ENCODE assay signal across 9 cellular contexts in the genomic region with DNA sequence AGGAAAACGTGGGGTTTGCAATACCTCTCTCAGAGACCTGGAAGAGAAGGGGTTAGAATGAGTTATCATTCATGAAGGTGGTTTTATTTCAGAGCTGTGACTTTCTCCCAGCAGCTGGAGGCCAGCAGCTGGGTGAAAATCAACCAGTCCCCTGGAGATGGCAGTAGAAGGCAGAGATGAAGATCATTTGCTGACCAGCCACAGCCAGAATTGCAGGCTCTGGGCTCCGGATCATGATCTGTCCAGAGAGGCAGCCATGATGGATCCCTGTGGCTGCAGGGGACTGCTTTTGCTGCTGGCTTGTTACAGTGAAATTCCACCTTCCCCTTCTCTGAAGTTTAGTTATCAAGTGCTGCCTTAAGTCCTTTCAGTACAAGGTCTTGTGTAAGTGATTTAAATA. TPM values are rescaled to one million over a fixed set of nuclear protein-coding genes. Genes with fewer than 3 reads are reported as not detected.
A peak's percentile ranks its signal among the peaks of the same experiment; 100 is the strongest.
DNase-seq lines count a peak whose midpoint lies in the region; ATAC-seq and TF ChIP-seq lines count a peak whose summit lies in the region.
"Had no signal": no experiment of that assay in that cellular context is flagged by ENCODE, and none has a peak within 500 bp of the region (broad histone marks: within the 10 kb centered on the region; RNA-seq: fewer than 3 reads in every experiment).

No MANE protein-coding gene starts in this region.

- H3K27ac Mint-ChIP-seq in CD4-positive, alpha-beta memory T cell = no peak overlapping the region
- no peak overlapping the region for H3K27ac Mint-ChIP-seq in CD8-positive, alpha-beta T cell

- H3K36me3 ChIP-seq in CD4-positive, alpha-beta memory T cell (ENCODE audit: insufficient read depth, low read length) = no peaks in the 10 kb centered on the region
- H3K36me3 ChIP-seq in CD8-positive, alpha-beta T cell (ENCODE audit: insufficient read depth, low read length) = no peaks in the 10 kb centered on the region

- no peaks in the 10 kb centered on the region for H3K27me3 ChIP-seq in CD4-positive, alpha-beta memory T cell (ENCODE audit: insufficient read depth, low read length)
- no peaks in the 10 kb centered on the region for H3K27me3 ChIP-seq in CD8-positive, alpha-beta T cell (ENCODE audit: insufficient read depth, low read length)

- ATAC-seq in CD8-positive, alpha-beta T cell = no peak

- intact Hi-C loops in CD4-positive, alpha-beta memory T cell (cut with micrococcal nuclease) = no loop called here
- intact Hi-C loops in CD8-positive, alpha-beta T cell (cut with DNase I, micrococcal nuclease) = no loop called here
- intact Hi-C loops in cardiac septum (cut with DNase I) = no loop called here

- H3K4me1 Mint-ChIP-seq in CD4-positive, alpha-beta memory T cell = no peaks in the 10 kb centered on the region
- no peaks in the 10 kb centered on the region for H3K4me1 Mint-ChIP-seq in CD8-positive, alpha-beta T cell (ENCODE audit: low read depth)

- H3K27me3 Mint-ChIP-seq in CD4-positive, alpha-beta memory T cell = no peaks in the 10 kb centered on the region
- no peaks in the 10 kb centered on the region for H3K27me3 Mint-ChIP-seq in CD8-positive, alpha-beta T cell (ENCODE audit: low read depth)

- H3K27ac ChIP-seq in CD4-positive, alpha-beta memory T cell (ENCODE audit: low read depth, low read length) = no peak overlapping the region
- no peak overlapping the region for H3K27ac ChIP-seq in CD8-positive, alpha-beta T cell (ENCODE audit: low read depth, low read length)

- H3K4me3 ChIP-seq in CD4-positive, alpha-beta memory T cell (ENCODE audit: low read length in 2 of 2) = no peak overlapping the region
- no peak overlapping the region for H3K4me3 ChIP-seq in CD8-positive, alpha-beta T cell (ENCODE audit: low read depth, low read length)

- no peaks in the 10 kb centered on the region for H3K4me1 ChIP-seq in CD4-positive, alpha-beta memory T cell (ENCODE audit: insufficient read depth, low read length)
- H3K4me1 ChIP-seq in CD8-positive, alpha-beta T cell (ENCODE audit: insufficient read depth, low read length) = no peaks in the 10 kb centered on the region

- H3K9me3 Mint-ChIP-seq in CD4-positive, alpha-beta memory T cell = peaks cover 0 to 6% (median 0%) of the 10 kb centered on the region in 8 donors
- H3K9me3 Mint-ChIP-seq in CD8-positive, alpha-beta T cell = no peaks in the 10 kb centered on the region

- DNase-seq in ACHN = peak; percentile 25
- peak; percentile 21 for DNase-seq in HK-2 (ENCODE audit: unreplicated experiment)
- DNase-seq in amniotic epithelial cell (ENCODE audit: low read depth) = peak; percentile 51
- peak; percentile 50 for DNase-seq in kidney tubule cell (ENCODE audit: low spot score)
- no peak for DNase-seq in CD4-positive, alpha-beta memory T cell
- no peak for DNase-seq in CD8-positive, alpha-beta T cell
- DNase-seq in hippocampal formation (lab: John Stamatoyannopoulos, UW) = no peak
- DNase-seq in cardiac septum (ENCODE audit: low spot score) = no peak
- DNase-seq: activated CD4-positive, alpha-beta T cell treated with anti-CD3 and anti-CD28 coated beads, Interleukin-2, amount 50 U/mL, for 4 hours had no signal

- POLR2A ChIA-PET in CD4-positive, alpha-beta memory T cell (lab: Charles Lee; ENCODE audit: partially characterized antibody) = no interaction called here
- POLR2A ChIA-PET in CD8-positive, alpha-beta T cell (lab: Charles Lee) = no interaction called here

- TF ChIP-seq CTCF in CD8-positive, alpha-beta T cell (IDR thresholded peaks at IDR 0.05) = no peak

- in situ Hi-C loops in ACHN (cut with HindIII; ENCODE audit: low pct_ligation_motif_present, low pct_unique_long_range_greater_than_20kb, low sequenced_read_pairs) = no loop called here

- CTCF ChIA-PET in CD4-positive, alpha-beta memory T cell (lab: Charles Lee; ENCODE audit: partially characterized antibody) = no interaction called here
- CTCF ChIA-PET in CD8-positive, alpha-beta T cell (lab: Charles Lee) = no interaction called here

- H3K4me3 Mint-ChIP-seq in CD4-positive, alpha-beta memory T cell = no peak overlapping the region
- no peak overlapping the region for H3K4me3 Mint-ChIP-seq in CD8-positive, alpha-beta T cell

- H3K9me3 ChIP-seq in CD4-positive, alpha-beta memory T cell (ENCODE audit: control insufficient read depth in 1 of 2, low read length in 2 of 2) = no peaks in the 10 kb centered on the region
- no peaks in the 10 kb centered on the region for H3K9me3 ChIP-seq in CD8-positive, alpha-beta T cell (ENCODE audit: low read length)

- H3K36me3 Mint-ChIP-seq in CD4-positive, alpha-beta memory T cell = no peaks in the 10 kb centered on the region
- no peaks in the 10 kb centered on the region for H3K36me3 Mint-ChIP-seq in CD8-positive, alpha-beta T cell

RNA-seq across cellular contexts. Expression of a gene that starts 46.9 kb away (rescaled TPM):
- 10 to 100 TPM; 21.0 to 23.8 TPM for total RNA-seq in CD4-positive, alpha-beta memory T cell
- 1 to 10 TPM; 4.8 to 6.8 TPM for polyA plus RNA-seq in CD4-positive, alpha-beta memory T cell
- total RNA-seq in CD8-positive, alpha-beta T cell = 10 to 100 TPM; 21.5 to 25.9 TPM
- 16.1 TPM for total RNA-seq in cardiac septum

Comparison
In these comparisons a context has a peak if more than half of its experiments do, and no peak if none do; other contexts are left out.
1. DNase-seq: peak in ACHN (single experiment), HK-2 (single experiment), amniotic epithelial cell (single experiment) and kidney tubule cell (single experiment); none in CD4-positive, alpha-beta memory T cell (0 of 5), CD8-positive, alpha-beta T cell (0 of 7), hippocampal formation (0 of 2) and cardiac septum (single experiment).